Comparison of ENCODE assay signal across 1 cellular context in genomic region chr10:23081891-23082290, GRCh38.
TF ChIP-seq lines count a peak whose summit lies in the region.

No MANE protein-coding gene starts in this region.

TF ChIP-seq in GM12878, 131 proteins besides CTCF, POLR2A, EP300 and RAD21:
- TF ChIP-seq SUPT20H (IDR thresholded peaks at IDR 0.05; ENCODE audit: borderline replicate concordance, control insufficient read depth, low read depth, low read length) (no peak), MTA3 (IDR thresholded peaks at IDR 0.05; ENCODE audit: borderline replicate concordance, low read length) (no peak), JUND (IDR thresholded peaks at IDR 0.05; ENCODE audit: low read depth, low read length) (no peak), BMI1 (IDR thresholded peaks at IDR 0.05; ENCODE audit: borderline replicate concordance) (no peak), SMC3 (IDR thresholded peaks at IDR 0.05; ENCODE audit: borderline replicate concordance, low read length) (no peak; the same call in 1 of the 2 replicates), NKRF (conservative IDR thresholded peaks at IDR 0.05) (no peak), USF2 (IDR thresholded peaks at IDR 0.05; ENCODE audit: borderline replicate concordance, low read depth, low read length) (no peak), NR2C1 (IDR thresholded peaks at IDR 0.05) (no peak)
